In the genomic region with DNA sequence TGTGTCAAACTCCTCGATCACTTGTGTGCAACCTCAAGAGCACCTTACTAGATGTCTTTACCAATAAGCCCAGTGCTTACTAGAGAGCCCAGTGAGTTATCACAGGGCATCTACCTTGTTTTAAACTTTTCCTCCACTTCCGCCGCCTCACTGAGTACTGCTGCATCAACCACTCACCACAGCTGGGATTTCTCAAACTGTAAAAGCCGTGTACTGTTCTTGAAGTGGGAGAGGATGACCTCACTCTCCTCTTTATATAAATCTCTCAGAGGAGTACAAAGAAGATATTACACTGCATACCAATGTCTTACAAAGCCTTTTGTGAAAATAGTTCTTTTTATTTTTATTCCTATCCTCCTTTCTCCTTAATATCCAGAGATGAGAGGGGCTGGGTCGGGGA, we compare ENCODE assay signal across 20 cellular contexts.
DNase-seq lines count a peak whose midpoint lies in the region; ATAC-seq and TF ChIP-seq lines count a peak whose summit lies in the region.
"Had no signal": no experiment of that assay in that cellular context is flagged by ENCODE, and none has a peak within 500 bp of the region (broad histone marks: within the 10 kb centered on the region; RNA-seq: fewer than 3 reads in every experiment).

No MANE protein-coding gene starts in this region.

- DNase-seq in heart left ventricle (no peak), right atrium auricular region (ENCODE audit: low spot score) (no peak), fibroblast of lung (ENCODE audit: low read depth in 2 of 2) (peak; percentile 74 to 89), mucosa of gallbladder (ENCODE audit: low spot score) (peak; percentile 18), HT-29 (ENCODE audit: low spot score) (no peak), Kasumi-1 (lab: John Stamatoyannopoulos, UW) (no peak)
- DNase-seq in stimulated activated naive CD8-positive, alpha-beta T cell treated with anti-CD3 and anti-CD28 coated beads, Interleukin-15, Interleukin-2, amounts not matched to agents 100 U/mL and 50 U/mL, for 24 hours = no peak
- DNase-seq in stimulated activated CD4-positive, alpha-beta T cell treated with anti-CD3 and anti-CD28 coated beads, Interleukin-15, amount 100 ng/mL, for 24 hours = no peak
- DNase-seq: amygdala; CD8-positive, alpha-beta T cell; hypothalamus; left colon; NCI-H1048; psoas muscle; stimulated activated CD4-positive, alpha-beta T cell treated with anti-CD3 and anti-CD28 coated beads, Interleukin-2, amount 100 ng/mL, for 24 hours; T-helper 17 cell; thyroid gland had no signal

- 40 to 59% (median 54%) methylated on average over 5 of the region's 5 CpGs for WGBS in heart left ventricle, 4 donors

- H3K36me3 ChIP-seq in heart left ventricle (no peaks in the 10 kb centered on the region), right atrium auricular region (no peaks in the 10 kb centered on the region), fibroblast of lung (ENCODE audit: control insufficient read depth, insufficient read depth, low read length) (no peaks in the 10 kb centered on the region)
- H3K36me3 ChIP-seq: thyroid gland had no signal

- intact Hi-C loops in heart left ventricle (cut with DNase I) = no loop called here

- TF ChIP-seq POLR2A in heart left ventricle (IDR thresholded peaks at IDR 0.05) = no peak

- H3K27ac ChIP-seq in heart left ventricle (no peak overlapping the region), right atrium auricular region (no peak overlapping the region), fibroblast of lung (ENCODE audit: insufficient read depth, low read length) (no peak overlapping the region)
- H3K27ac ChIP-seq: psoas muscle, RWPE1, thyroid gland had no signal

- no peaks in the 10 kb centered on the region for H3K79me2 ChIP-seq in fibroblast of lung (ENCODE audit: control insufficient read depth, insufficient read depth, low read length)

- ATAC-seq in heart left ventricle = peak in 3 of 4 donors; percentile 67 to 81 (median 72)
- no peak for ATAC-seq in stimulated activated naive CD8-positive, alpha-beta T cell treated with anti-CD3 and anti-CD28 coated beads, Interleukin-15, Interleukin-2, amounts not matched to agents 100 U/mL and 50 U/mL, for 24 hours
- ATAC-seq: activated CD4-positive, CD25-positive, alpha-beta regulatory T cell treated with anti-CD3 and anti-CD28 coated beads, Interleukin-2, amount 50 U/mL, for 24 hours; CD8-positive, alpha-beta T cell; GM12878; left colon; psoas muscle; T-helper 17 cell had no signal

- H3K27me3 ChIP-seq in heart left ventricle (no peaks in the 10 kb centered on the region), right atrium auricular region (no peaks in the 10 kb centered on the region), fibroblast of lung (ENCODE audit: control insufficient read depth, insufficient read depth, low read length) (no peaks in the 10 kb centered on the region)
- H3K27me3 ChIP-seq: thyroid gland had no signal

- H2AFZ ChIP-seq in fibroblast of lung (ENCODE audit: low read length) = peak overlapping the region; percentile 31

- no peaks in the 10 kb centered on the region for H3K9me3 ChIP-seq in heart left ventricle
- H3K9me3 ChIP-seq in right atrium auricular region = no peaks in the 10 kb centered on the region
- no peaks in the 10 kb centered on the region for H3K9me3 ChIP-seq in fibroblast of lung (ENCODE audit: control insufficient read depth, insufficient read depth, low read depth, low read length)
- H3K9me3 ChIP-seq: psoas muscle, thyroid gland had no signal

- no peak overlapping the region for H3K9ac ChIP-seq in fibroblast of lung (ENCODE audit: insufficient read depth, low read length)

- H3K4me3 ChIP-seq in heart left ventricle (no peak overlapping the region), right atrium auricular region (no peak overlapping the region), fibroblast of lung (replicated peaks in 1 of 4; ENCODE audit: control extremely low read depth in 1 of 4, insufficient read depth in 1 of 4, low read depth in 3 of 4, low read length in 4 of 4) (no peak overlapping the region)
- H3K4me3 ChIP-seq: GM12878, psoas muscle, thyroid gland had no signal

- no peaks in the 10 kb centered on the region for H4K20me1 ChIP-seq in fibroblast of lung (ENCODE audit: control insufficient read depth, extremely low read depth, insufficient read depth, low read length)

- TF ChIP-seq CTCF in heart left ventricle (IDR thresholded peaks at IDR 0.05) (no peak), right atrium auricular region (IDR thresholded peaks at IDR 0.05) (no peak), fibroblast of lung (conservative IDR thresholded peaks at IDR 0.05 in 1 of 2, IDR thresholded peaks at IDR 0.05 in 1 of 2; ENCODE audit: low read depth in 1 of 2, low read length in 2 of 2) (no peak)

- no peak overlapping the region for H3K4me2 ChIP-seq in fibroblast of lung (ENCODE audit: extremely low read depth, insufficient read depth, low read length)

- H3K4me1 ChIP-seq in heart left ventricle = peaks cover 0 to 9% (median 0%) of the 10 kb centered on the region in 12 donors
- peaks cover 0 to 4% of the 10 kb centered on the region in 2 donors for H3K4me1 ChIP-seq in right atrium auricular region
- H3K4me1 ChIP-seq in fibroblast of lung (ENCODE audit: control insufficient read depth, extremely low read depth, insufficient read depth, low read length) = no peaks in the 10 kb centered on the region
- H3K4me1 ChIP-seq: psoas muscle, thyroid gland had no signal

Comparison
In these comparisons a context has a peak if more than half of its experiments do, and no peak if none do; other contexts are left out.
1. DNase-seq: peak in fibroblast of lung (2 of 2) and mucosa of gallbladder (single experiment); none in heart left ventricle (0 of 5), right atrium auricular region (single experiment), HT-29 (single experiment), stimulated activated naive CD8-positive, alpha-beta T cell treated with anti-CD3 and anti-CD28 coated beads, Interleukin-15, Interleukin-2, amounts not matched to agents 100 U/mL and 50 U/mL, for 24 hours (single experiment), Kasumi-1 (0 of 2) and stimulated activated CD4-positive, alpha-beta T cell treated with anti-CD3 and anti-CD28 coated beads, Interleukin-15, amount 100 ng/mL, for 24 hours (single experiment).